ENCODE assay signal across 1 cellular context in genomic region chr1:19877821-19878636, GRCh38.
A peak's percentile ranks its signal among the peaks of the same experiment; 100 is the strongest.
TF ChIP-seq lines count a peak whose summit lies in the region.

No MANE protein-coding gene starts in this region.

TF ChIP-seq in K562, 482 proteins besides CTCF, POLR2A, EP300 and RAD21 (continued from another document and continues in another):
- no peak for TF ChIP-seq THRA (IDR thresholded peaks at IDR 0.05)
- no peak for TF ChIP-seq CBX2 (IDR thresholded peaks at IDR 0.05; ENCODE audit: insufficient read depth, low read length, poor library complexity, severe bottlenecking)
- no peak for TF ChIP-seq MCM2 (IDR thresholded peaks at IDR 0.05; ENCODE audit: low read depth)
- TF ChIP-seq GATAD2B (IDR thresholded peaks at IDR 0.05; ENCODE audit: borderline replicate concordance), result no peak
- TF ChIP-seq SMAD4 (CRISPR knock-in tag; conservative IDR thresholded peaks at IDR 0.05), result peak; percentile 74
- TF ChIP-seq HINFP (tag; conservative IDR thresholded peaks at IDR 0.05; ENCODE audit: low read depth), result no peak
- no peak for TF ChIP-seq TRIM28 (IDR thresholded peaks at IDR 0.05)
- TF ChIP-seq PHF21A (IDR thresholded peaks at IDR 0.05; ENCODE audit: borderline replicate concordance, low read depth), result no peak
- no peak for TF ChIP-seq HNRNPL (IDR thresholded peaks at IDR 0.05; ENCODE audit: low read depth, low read length)
- no peak for TF ChIP-seq CLOCK (CRISPR knock-in tag; IDR thresholded peaks at IDR 0.05; ENCODE audit: borderline replicate concordance)
- peak; percentile 74 for TF ChIP-seq HIVEP1 (CRISPR knock-in tag; IDR thresholded peaks at IDR 0.05)
- no peak for TF ChIP-seq SAP30 (IDR thresholded peaks at IDR 0.05; ENCODE audit: borderline replicate concordance, insufficient read depth, low read depth, low read length, poor library complexity, severe bottlenecking)
- TF ChIP-seq ZNF175 (CRISPR knock-in tag; IDR thresholded peaks at IDR 0.05; ENCODE audit: low read depth), result peak; percentile 80
- TF ChIP-seq RFX5 (IDR thresholded peaks at IDR 0.05; ENCODE audit: low read depth, low read length), result no peak
- TF ChIP-seq ZNF282 (CRISPR knock-in tag; IDR thresholded peaks at IDR 0.05), result no peak
- no peak for TF ChIP-seq REST (CRISPR knock-in tag; IDR thresholded peaks at IDR 0.05; ENCODE audit: low read depth)
- no peak for TF ChIP-seq STAT6 (CRISPR knock-in tag; IDR thresholded peaks at IDR 0.05)
- TF ChIP-seq ZNF830 (CRISPR knock-in tag; IDR thresholded peaks at IDR 0.05), result no peak
- no peak for TF ChIP-seq COPS2 (conservative IDR thresholded peaks at IDR 0.05)
- TF ChIP-seq JUNB (CRISPR knock-in tag; conservative IDR thresholded peaks at IDR 0.05), result no peak
- no peak for TF ChIP-seq FOXM1 (IDR thresholded peaks at IDR 0.05; ENCODE audit: low read depth)
- TF ChIP-seq FOXM1 (CRISPR knock-in tag; IDR thresholded peaks at IDR 0.05; ENCODE audit: low read depth), result no peak
- no peak for TF ChIP-seq ETV6 (IDR thresholded peaks at IDR 0.05; ENCODE audit: borderline replicate concordance in 1 of 2, low read depth in 2 of 2, low read length in 1 of 2)
- TF ChIP-seq ETV6 (CRISPR knock-in tag; IDR thresholded peaks at IDR 0.05; ENCODE audit: borderline replicate concordance), result no peak
- no peak for TF ChIP-seq MITF (IDR thresholded peaks at IDR 0.05)
- no peak for TF ChIP-seq SMAD2 (IDR thresholded peaks at IDR 0.05; ENCODE audit: low read depth, low read length)
- no peak for TF ChIP-seq CSDE1 (IDR thresholded peaks at IDR 0.05)
- no peak for TF ChIP-seq TGIF2 (CRISPR knock-in tag; IDR thresholded peaks at IDR 0.05)
- TF ChIP-seq ESRRA (IDR thresholded peaks at IDR 0.05; ENCODE audit: borderline replicate concordance, low read depth), result no peak
- TF ChIP-seq ZNF212 (CRISPR knock-in tag; IDR thresholded peaks at IDR 0.05), result no peak
- no peak for TF ChIP-seq ZNF253 (CRISPR knock-in tag; conservative IDR thresholded peaks at IDR 0.05)
- no peak for TF ChIP-seq PHB2 (IDR thresholded peaks at IDR 0.05; ENCODE audit: low read depth)
- TF ChIP-seq SPI1 (IDR thresholded peaks at IDR 0.05; ENCODE audit: borderline replicate concordance, low read depth, low read length), result no peak
- no peak for TF ChIP-seq CHD7 (IDR thresholded peaks at IDR 0.05; ENCODE audit: low read depth, low read length)
- TF ChIP-seq FUS (optimal IDR thresholded peaks at IDR 0.05; ENCODE audit: low read depth, low read length), result no peak
- TF ChIP-seq ZNF217 (CRISPR knock-in tag; IDR thresholded peaks at IDR 0.05), result no peak
- TF ChIP-seq SOX6 (IDR thresholded peaks at IDR 0.05), result no peak
